Comparison of ENCODE assay signal across 1 cellular context in genomic region chr10:44260286-44260928, GRCh38.
TF ChIP-seq lines count a peak whose summit lies in the region.

No MANE protein-coding gene starts in this region.

TF ChIP-seq in GM12878, 131 proteins besides CTCF, POLR2A, EP300 and RAD21 (continued from another document):
- TF ChIP-seq ATF2 (IDR thresholded peaks at IDR 0.05; ENCODE audit: low read length) (peak; percentile 37; the same call in 1 of the 2 replicates), YBX1 (IDR thresholded peaks at IDR 0.05) (no peak), CHD4 (IDR thresholded peaks at IDR 0.05) (no peak), SP1 (IDR thresholded peaks at IDR 0.05; ENCODE audit: low read depth, low read length) (peak; percentile 22), BHLHE40 (IDR thresholded peaks at IDR 0.05; ENCODE audit: borderline replicate concordance in 1 of 2, low read depth in 2 of 2, low read length in 1 of 2) (peak in 1 of 2 experiments; percentile 37; a peak in 1 of 4 replicates), NR2F1 (conservative IDR thresholded peaks at IDR 0.05) (peak; percentile 83), IKZF1 (conservative IDR thresholded peaks at IDR 0.05) (peak; percentile 89), NBN (IDR thresholded peaks at IDR 0.05) (no peak), SUPT20H (IDR thresholded peaks at IDR 0.05; ENCODE audit: borderline replicate concordance, control insufficient read depth, low read depth, low read length) (no peak), LARP7 (IDR thresholded peaks at IDR 0.05) (no peak), MLLT1 (IDR thresholded peaks at IDR 0.05) (no peak), CREM (IDR thresholded peaks at IDR 0.05; ENCODE audit: low read depth) (no peak), TBL1XR1 (IDR thresholded peaks at IDR 0.05; ENCODE audit: low read depth, low read length) (0 out of 2 replicates have a peak, but pooled peaks have one; percentile 48), EED (IDR thresholded peaks at IDR 0.05; ENCODE audit: low read depth) (peak; percentile 83), SKIL (IDR thresholded peaks at IDR 0.05; ENCODE audit: low read depth, poor library complexity, severe bottlenecking) (peak; percentile 34)
